In the genomic region with DNA sequence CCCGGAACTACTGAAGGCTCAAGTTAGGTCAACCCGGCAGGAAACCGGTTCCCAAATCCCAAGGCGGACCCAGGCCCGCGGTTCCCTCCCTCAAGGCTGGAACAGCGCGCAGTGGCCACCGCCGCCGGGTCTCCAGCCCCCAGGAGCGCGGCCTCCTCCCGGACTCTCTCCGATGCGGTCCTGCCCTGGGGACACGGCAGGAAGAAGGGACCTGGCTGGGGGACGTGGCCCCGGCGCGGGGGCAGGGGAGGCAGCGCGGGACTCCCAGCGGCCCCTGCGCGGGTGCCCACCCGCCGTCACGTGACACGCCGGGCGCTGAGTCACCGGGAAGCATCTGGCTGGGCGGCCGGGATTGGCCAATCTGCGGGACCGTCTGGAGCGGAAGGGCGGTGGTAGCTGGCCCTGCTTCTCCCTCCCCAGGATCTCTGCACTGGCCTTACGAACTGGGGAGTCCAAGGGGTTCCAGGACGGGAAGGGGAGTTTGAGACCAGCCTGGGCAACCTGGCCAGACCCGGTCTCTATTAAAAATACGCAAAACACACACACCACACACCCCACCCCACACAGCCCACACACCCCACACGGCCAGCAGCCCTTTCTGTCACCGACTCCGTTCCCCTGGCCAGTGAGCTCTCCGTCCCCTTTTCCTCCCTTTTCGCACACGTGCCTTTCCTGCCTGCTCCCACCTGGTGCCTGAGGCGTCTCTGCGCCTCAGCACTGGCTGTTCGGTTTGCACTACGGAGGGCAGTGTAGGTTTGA, we compare ENCODE assay signal across 8 cellular contexts. TPM values are rescaled to one million over a fixed set of nuclear protein-coding genes. Genes with fewer than 3 reads are reported as not detected.
A peak's percentile ranks its signal among the peaks of the same experiment; 100 is the strongest.
DNase-seq lines count a peak whose midpoint lies in the region; ATAC-seq, FAIRE-seq and TF ChIP-seq lines count a peak whose summit lies in the region.

No MANE protein-coding gene starts in this region.

- peak overlapping the region; percentile 98 to 99 for H3K27ac ChIP-seq in coronary artery
- H3K27ac ChIP-seq in HepG2 (ENCODE audit: extremely low read length, insufficient read depth, low read length): peak overlapping the region; percentile 95

- H3K27ac Mint-ChIP-seq in activated CD4-positive, alpha-beta T cell treated with anti-CD3 and anti-CD28 coated beads, Interleukin-2, amount 10 ng/mL, durations not matched to agents 7 days and 5 days: peak overlapping the region; percentile 99

- CTCF ChIA-PET in BJ (lab: Yijun Ruan, JAX): interaction anchor here (1.3 to 5.8 kb wide), 6 partner anchors 13 to 60 kb away, joined by 3 to 62 read pairs (median 17); a partner anchor contains a TSS
- CTCF ChIA-PET in activated CD4-positive, alpha-beta T cell treated with anti-CD3 and anti-CD28 coated beads, Interleukin-2, amount 10 ng/mL, durations not matched to agents 7 days and 5 days (lab: Charles Lee): interaction anchor here (0.6 to 10.2 kb wide), 12 partner anchors 9 to 396 kb away, joined by 3 to 119 read pairs (median 4); a partner anchor contains a TSS
- CTCF ChIA-PET in HepG2 (lab: Yijun Ruan, JAX; ENCODE audit: low intra/inter-chr PET ratio, low total read pairs): no interaction called here

- TF ChIP-seq RAD21 in HepG2 (CRISPR knock-in tag; IDR thresholded peaks at IDR 0.05): peak; percentile 49; the same call in 1 of the 2 replicates

- TF ChIP-seq CTCF in BJ (IDR thresholded peaks at IDR 0.05; ENCODE audit: insufficient read depth, low read depth, low read length) (no peak), coronary artery (IDR thresholded peaks at IDR 0.05) (no peak), HepG2 (CRISPR knock-in tag; IDR thresholded peaks at IDR 0.05) (no peak)

- TSS peak; percentile 91 for BruUV-seq in HepG2 (replicated peaks; lab: Mats Ljungman, UMichigan)

- POLR2A ChIA-PET in BJ (lab: Charles Lee): interaction anchor here (0.5 to 5.1 kb wide), 16 partner anchors 10 to 412 kb away, joined by 3 to 137 read pairs (median 7); a partner anchor contains a TSS
- POLR2A ChIA-PET in activated CD4-positive, alpha-beta T cell treated with anti-CD3 and anti-CD28 coated beads, Interleukin-2, amount 10 ng/mL, durations not matched to agents 7 days and 5 days (lab: Charles Lee): interaction anchor here (0.5 to 4.9 kb wide), 13 partner anchors 12 to 59 kb away, joined by 3 to 24 read pairs (median 5); a partner anchor contains a TSS
- POLR2A ChIA-PET in HepG2 (lab: Yijun Ruan, JAX): interaction anchor here (0.7 to 17.5 kb wide), 24 partner anchors 9 to 163 kb away, joined by 3 to 1590 read pairs (median 5); a partner anchor contains a TSS

- H3K4me3 ChIP-seq in BJ (ENCODE audit: low read depth, low read length) (peak overlapping the region; percentile 79), coronary artery (peak overlapping the region; percentile 92), HepG2 (replicated peaks in 1 of 3; ENCODE audit: insufficient read depth in 1 of 3, low read depth in 2 of 3, low read length in 3 of 3) (peak overlapping the region; percentile 75 to 90 (median 82))

- H3K9ac ChIP-seq in HepG2 (ENCODE audit: insufficient read depth, low read depth, low read length): peak overlapping the region; percentile 98

- peaks cover 5% of the 10 kb centered on the region for H3K27me3 Mint-ChIP-seq in activated CD4-positive, alpha-beta T cell treated with anti-CD3 and anti-CD28 coated beads, Interleukin-2, amount 10 ng/mL, durations not matched to agents 7 days and 5 days

- FAIRE-seq in HepG2 (lab: Jason Lieb, UNC): peak; percentile 28

- H2AFZ ChIP-seq in HepG2 (ENCODE audit: low read length): no peak overlapping the region

- no peaks in the 10 kb centered on the region for H3K9me3 ChIP-seq in HepG2 (ENCODE audit: low read length)

- H3K27me3 ChIP-seq in BJ (ENCODE audit: control insufficient read depth, insufficient read depth, low read length) (no peaks in the 10 kb centered on the region), HepG2 (ENCODE audit: control insufficient read depth in 1 of 2, insufficient read depth in 2 of 2, low read length in 2 of 2) (no peaks in the 10 kb centered on the region; a peak in 1 of 5 replicates)

- H3K4me1 Mint-ChIP-seq in activated CD4-positive, alpha-beta T cell treated with anti-CD3 and anti-CD28 coated beads, Interleukin-2, amount 10 ng/mL, durations not matched to agents 7 days and 5 days: peaks cover 24% of the 10 kb centered on the region

- H3K9me3 Mint-ChIP-seq in activated CD4-positive, alpha-beta T cell treated with anti-CD3 and anti-CD28 coated beads, Interleukin-2, amount 10 ng/mL, durations not matched to agents 7 days and 5 days: no peaks in the 10 kb centered on the region

- H3K36me3 ChIP-seq in BJ (ENCODE audit: control insufficient read depth, insufficient read depth, low read length) (no peaks in the 10 kb centered on the region), HepG2 (replicated peaks in 1 of 2; ENCODE audit: control insufficient read depth in 1 of 2, insufficient read depth in 2 of 2, low read length in 2 of 2) (no peaks in the 10 kb centered on the region)

- TF ChIP-seq POLR2A in HepG2 (IDR thresholded peaks at IDR 0.05; ENCODE audit: insufficient read depth in 1 of 2, low read depth in 2 of 2, low read length in 2 of 2): peak; percentile 72 to 86

- peak overlapping the region; percentile 95 for H3K4me2 ChIP-seq in HepG2 (ENCODE audit: low read depth, low read length)

- intact Hi-C loops in HepG2 (cut with micrococcal nuclease; ENCODE audit: unreplicated experiment): loop anchor here (1.0 kb wide), 1 partner anchor 10 kb away; no protein-coding TSS in a partner anchor

- TF ChIP-seq EP300 in HepG2 (IDR thresholded peaks at IDR 0.05; ENCODE audit: low read depth in 2 of 2, low read length in 2 of 2): peak; percentile 59; a peak in 3 of 4 replicates
- 0 out of 2 replicates have a peak, but pooled peaks have one; percentile 46 for TF ChIP-seq EP300 in HepG2 (CRISPR knock-in tag; IDR thresholded peaks at IDR 0.05; ENCODE audit: borderline replicate concordance)

- 4% methylated on average over 22 of the region's 53 CpGs for WGBS in HepG2 (ENCODE audit: low lambda C conversion rate)

- ATAC-seq in HG03460 (IDR thresholded peaks at IDR 0.05; ENCODE audit: unreplicated experiment): peak; percentile 81
- peak; percentile 85 for ATAC-seq in HepG2

- DNase-seq in BJ (ENCODE audit: low read depth): no peak
- DNase-seq in GM19240 (ENCODE audit: insufficient read length, low spot score): peak; percentile 88
- DNase-seq in NCI-H526 (lab: John Stamatoyannopoulos, UW): peak; percentile 82 to 98
- DNase-seq in activated CD4-positive, alpha-beta T cell treated with anti-CD3 and anti-CD28 coated beads, Interleukin-2, amount 10 ng/mL, durations not matched to agents 7 days and 5 days: peak; percentile 88
- DNase-seq in coronary artery (ENCODE audit: low spot score): peak; percentile 98
- peak; percentile 88 for DNase-seq in HepG2 (ENCODE audit: low spot score)
- DNase-seq in stimulated activated CD4-positive, alpha-beta T cell treated with anti-CD3 and anti-CD28 coated beads, Interleukin-4, amount 100 ng/mL, for 1 hour: peak; percentile 94

- in situ Hi-C loops in HepG2 (cut with HindIII; ENCODE audit: extremely low pct_ligation_motif_present, low pct_unique_long_range_greater_than_20kb): no loop called here

- H3K4me1 ChIP-seq in HepG2 (ENCODE audit: insufficient read depth, low read length): peaks cover 62% of the 10 kb centered on the region

- H3K36me3 Mint-ChIP-seq in activated CD4-positive, alpha-beta T cell treated with anti-CD3 and anti-CD28 coated beads, Interleukin-2, amount 10 ng/mL, durations not matched to agents 7 days and 5 days (ENCODE audit: low read depth): no peaks in the 10 kb centered on the region

- H3K79me2 ChIP-seq in HepG2 (ENCODE audit: insufficient read depth, low read length): peaks cover 18% of the 10 kb centered on the region

- H3K4me3 Mint-ChIP-seq in activated CD4-positive, alpha-beta T cell treated with anti-CD3 and anti-CD28 coated beads, Interleukin-2, amount 10 ng/mL, durations not matched to agents 7 days and 5 days: peak overlapping the region; percentile 88

- no peaks in the 10 kb centered on the region for H4K20me1 ChIP-seq in HepG2 (ENCODE audit: insufficient read depth, low read length)

RNA-seq across cellular contexts. Expression of a gene that starts 21.4 kb away (rescaled TPM):
- polyA plus RNA-seq in BJ (2011; rRNA removed) (924 and 1,611 TPM in 2 replicates), HepG2 (2011; rRNA removed) (143 and 217 TPM in 2 replicates)
- polyA minus RNA-seq in BJ (2011; rRNA and poly(A)+ RNA removed): 12,707 and 21,303 TPM in 2 replicates
- 1,000 to 10,000 TPM; 7,183 to 8,252 TPM for total RNA-seq in activated CD4-positive, alpha-beta T cell treated with anti-CD3 and anti-CD28 coated beads, Interleukin-2, amount 10 ng/mL, durations not matched to agents 7 days and 5 days
- total RNA-seq in HepG2 (2016; rRNA removed; fragmentation: Illumina TruSeq; extraction: Trizol): 302 and 1,237 TPM in 2 replicates
- total RNA-seq in HepG2 (2016; cell fraction: cytosol; rRNA removed; fragmentation: Illumina TruSeq; extraction: Trizol; ENCODE audit: low read depth): 281 and 317 TPM in 2 replicates
- 283 and 1,071 TPM in 2 replicates for total RNA-seq in HepG2 (2016; cell fraction: insoluble cytoplasmic fraction; rRNA removed; fragmentation: Illumina TruSeq; extraction: Trizol)
- total RNA-seq in HepG2 (2016; cell fraction: membrane; rRNA removed; fragmentation: Illumina TruSeq; extraction: Trizol): 241 and 289 TPM in 2 replicates
- total RNA-seq in HepG2 (2016; cell fraction: nucleus; rRNA removed; fragmentation: Illumina TruSeq; extraction: Trizol): 8,751 and 9,202 TPM in 2 replicates
- 13.0 and 14.3 TPM in 2 replicates for polyA plus RNA-seq in HepG2 (2011; cell fraction: cytosol; rRNA removed)
- 1,021 and 1,816 TPM in 2 replicates for polyA plus RNA-seq in HepG2 (2011; cell fraction: nucleus; rRNA removed)
- 177 and 330 TPM in 2 replicates for polyA plus RNA-seq in HepG2 (2012)
- 1.1 and 1.4 TPM in 2 replicates for polyA plus RNA-seq in HepG2 (2016; cell fraction: cytosol; fragmentation: Illumina TruSeq; extraction: Trizol; ENCODE audit: low read depth)
- 3.9 and 6.5 TPM in 2 replicates for polyA plus RNA-seq in HepG2 (2016; cell fraction: insoluble cytoplasmic fraction; fragmentation: Illumina TruSeq; extraction: Trizol; ENCODE audit: low read depth)
- 1.8 and 10.3 TPM in 2 replicates for polyA plus RNA-seq in HepG2 (2016; cell fraction: membrane; fragmentation: Illumina TruSeq; extraction: Trizol; ENCODE audit: low read depth)
- polyA plus RNA-seq in HepG2 (2016; cell fraction: nucleus; fragmentation: Illumina TruSeq; extraction: Trizol; ENCODE audit: insufficient read depth, low read depth): 153 and 182 TPM in 2 replicates
- polyA minus RNA-seq in HepG2 (2011; rRNA and poly(A)+ RNA removed; ENCODE audit: low replicate concordance): 900 and 8,115 TPM in 2 replicates
- polyA minus RNA-seq in HepG2 (2011; cell fraction: cytosol; rRNA and poly(A)+ RNA removed): 295 and 335 TPM in 2 replicates
- polyA minus RNA-seq in HepG2 (2011; cell fraction: nucleus; rRNA and poly(A)+ RNA removed): 13,373 and 18,071 TPM in 2 replicates

RNA-seq across cellular contexts. Expression of a gene that starts 47.4 kb away (rescaled TPM):
- polyA plus RNA-seq in BJ (2011; rRNA removed) (81.7 and 134 TPM in 2 replicates), HepG2 (2011; rRNA removed) (103 and 122 TPM in 2 replicates)
- 73.5 and 101 TPM in 2 replicates for polyA minus RNA-seq in BJ (2011; rRNA and poly(A)+ RNA removed)
- total RNA-seq in activated CD4-positive, alpha-beta T cell treated with anti-CD3 and anti-CD28 coated beads, Interleukin-2, amount 10 ng/mL, durations not matched to agents 7 days and 5 days: 10 to 100 TPM; 59.1 to 62.1 TPM
- 61.7 and 65.9 TPM in 2 replicates for total RNA-seq in HepG2 (2016; rRNA removed; fragmentation: Illumina TruSeq; extraction: Trizol)
- 25.8 and 30.8 TPM in 2 replicates for total RNA-seq in HepG2 (2016; cell fraction: cytosol; rRNA removed; fragmentation: Illumina TruSeq; extraction: Trizol; ENCODE audit: low read depth)
- 61.5 and 71.8 TPM in 2 replicates for total RNA-seq in HepG2 (2016; cell fraction: insoluble cytoplasmic fraction; rRNA removed; fragmentation: Illumina TruSeq; extraction: Trizol)
- 42.4 and 48.2 TPM in 2 replicates for total RNA-seq in HepG2 (2016; cell fraction: membrane; rRNA removed; fragmentation: Illumina TruSeq; extraction: Trizol)
- total RNA-seq in HepG2 (2016; cell fraction: nucleus; rRNA removed; fragmentation: Illumina TruSeq; extraction: Trizol): 43.2 and 44.5 TPM in 2 replicates
- 86.0 and 134 TPM in 2 replicates for polyA plus RNA-seq in HepG2 (2011; cell fraction: cytosol; rRNA removed)
- 217 and 274 TPM in 2 replicates for polyA plus RNA-seq in HepG2 (2011; cell fraction: nucleus; rRNA removed)
- polyA plus RNA-seq in HepG2 (2012): 38.8 and 49.2 TPM in 2 replicates
- 18.7 and 21.2 TPM in 2 replicates for polyA plus RNA-seq in HepG2 (2016; cell fraction: cytosol; fragmentation: Illumina TruSeq; extraction: Trizol; ENCODE audit: low read depth)
- 66.5 and 66.9 TPM in 2 replicates for polyA plus RNA-seq in HepG2 (2016; cell fraction: insoluble cytoplasmic fraction; fragmentation: Illumina TruSeq; extraction: Trizol; ENCODE audit: low read depth)
- 31.2 and 33.8 TPM in 2 replicates for polyA plus RNA-seq in HepG2 (2016; cell fraction: membrane; fragmentation: Illumina TruSeq; extraction: Trizol; ENCODE audit: low read depth)
- 90.8 and 91.5 TPM in 2 replicates for polyA plus RNA-seq in HepG2 (2016; cell fraction: nucleus; fragmentation: Illumina TruSeq; extraction: Trizol; ENCODE audit: insufficient read depth, low read depth)
- 110 and 139 TPM in 2 replicates for polyA minus RNA-seq in HepG2 (2011; rRNA and poly(A)+ RNA removed; ENCODE audit: low replicate concordance)
- polyA minus RNA-seq in HepG2 (2011; cell fraction: cytosol; rRNA and poly(A)+ RNA removed): 43.9 and 59.3 TPM in 2 replicates
- 34.2 and 36.4 TPM in 2 replicates for polyA minus RNA-seq in HepG2 (2011; cell fraction: nucleus; rRNA and poly(A)+ RNA removed)

RNA-seq across cellular contexts. Expression of a gene that starts 54.9 kb away (rescaled TPM):
- 59.2 and 87.2 TPM in 2 replicates for polyA plus RNA-seq in BJ (2011; rRNA removed)
- polyA minus RNA-seq in BJ (2011; rRNA and poly(A)+ RNA removed): 274 and 373 TPM in 2 replicates
- 100 to 1,000 TPM; 463 to 610 TPM for total RNA-seq in activated CD4-positive, alpha-beta T cell treated with anti-CD3 and anti-CD28 coated beads, Interleukin-2, amount 10 ng/mL, durations not matched to agents 7 days and 5 days
- total RNA-seq in HepG2 (2016; rRNA removed; fragmentation: Illumina TruSeq; extraction: Trizol): 10.5 and 20.5 TPM in 2 replicates
- total RNA-seq in HepG2 (2016; cell fraction: cytosol; rRNA removed; fragmentation: Illumina TruSeq; extraction: Trizol; ENCODE audit: low read depth): 2.2 and 2.6 TPM in 2 replicates
- 8.4 and 21.3 TPM in 2 replicates for total RNA-seq in HepG2 (2016; cell fraction: insoluble cytoplasmic fraction; rRNA removed; fragmentation: Illumina TruSeq; extraction: Trizol)
- 7.8 and 8.3 TPM in 2 replicates for total RNA-seq in HepG2 (2016; cell fraction: membrane; rRNA removed; fragmentation: Illumina TruSeq; extraction: Trizol)
- 196 and 220 TPM in 2 replicates for total RNA-seq in HepG2 (2016; cell fraction: nucleus; rRNA removed; fragmentation: Illumina TruSeq; extraction: Trizol)
- 41.2 and 41.3 TPM in 2 replicates for polyA plus RNA-seq in HepG2 (2011; rRNA removed)
- polyA plus RNA-seq in HepG2 (2011; cell fraction: cytosol; rRNA removed): 13.0 and 13.4 TPM in 2 replicates
- polyA plus RNA-seq in HepG2 (2011; cell fraction: nucleus; rRNA removed): 222 and 327 TPM in 2 replicates
- polyA plus RNA-seq in HepG2 (2012): 288 and 371 TPM in 2 replicates
- 3.6 and 4.3 TPM in 2 replicates for polyA plus RNA-seq in HepG2 (2016; cell fraction: cytosol; fragmentation: Illumina TruSeq; extraction: Trizol; ENCODE audit: low read depth)
- polyA plus RNA-seq in HepG2 (2016; cell fraction: insoluble cytoplasmic fraction; fragmentation: Illumina TruSeq; extraction: Trizol; ENCODE audit: low read depth): 54.0 and 61.1 TPM in 2 replicates
- polyA plus RNA-seq in HepG2 (2016; cell fraction: membrane; fragmentation: Illumina TruSeq; extraction: Trizol; ENCODE audit: low read depth): 47.1 and 54.4 TPM in 2 replicates
- 577 and 628 TPM in 2 replicates for polyA plus RNA-seq in HepG2 (2016; cell fraction: nucleus; fragmentation: Illumina TruSeq; extraction: Trizol; ENCODE audit: insufficient read depth, low read depth)
- 64.6 and 225 TPM in 2 replicates for polyA minus RNA-seq in HepG2 (2011; rRNA and poly(A)+ RNA removed; ENCODE audit: low replicate concordance)
- 17.3 and 20.2 TPM in 2 replicates for polyA minus RNA-seq in HepG2 (2011; cell fraction: cytosol; rRNA and poly(A)+ RNA removed)
- 1,479 and 1,737 TPM in 2 replicates for polyA minus RNA-seq in HepG2 (2011; cell fraction: nucleus; rRNA and poly(A)+ RNA removed)
